9 cellular contexts compared by ENCODE assay signal in genomic region chr9:138022121-138022741, GRCh38.
A peak's percentile ranks its signal among the peaks of the same experiment; 100 is the strongest.
DNase-seq lines count a peak whose midpoint lies in the region; ATAC-seq, FAIRE-seq and TF ChIP-seq lines count a peak whose summit lies in the region.
"Had no signal": no experiment of that assay in that cellular context is flagged by ENCODE, and none has a peak within 500 bp of the region (broad histone marks: within the 10 kb centered on the region; RNA-seq: fewer than 3 reads in every experiment).

No MANE protein-coding gene starts in this region.

- H3K36me3 Mint-ChIP-seq in activated T-cell treated with anti-CD3 and anti-CD28 coated beads, Interleukin-2, amount 50 U/mL, for 4 hours (ENCODE audit: insufficient read depth) = no peaks in the 10 kb centered on the region
- no peaks in the 10 kb centered on the region for H3K36me3 Mint-ChIP-seq in activated T-cell treated with anti-CD3 and anti-CD28 coated beads, Interleukin-2, amount 50 U/mL, for 24 hours (ENCODE audit: low read depth)
- H3K36me3 Mint-ChIP-seq: CD4-positive, alpha-beta memory T cell had no signal

- no peak overlapping the region for H3K27ac Mint-ChIP-seq in activated T-cell treated with anti-CD3 and anti-CD28 coated beads, Interleukin-2, amount 50 U/mL, for 24 hours
- H3K27ac Mint-ChIP-seq: CD4-positive, alpha-beta memory T cell had no signal

- ATAC-seq in activated T-cell treated with anti-CD3 and anti-CD28 coated beads, Interleukin-2, amount 50 U/mL, for 4 hours = peak; percentile 37
- ATAC-seq in GM19397 (IDR thresholded peaks at IDR 0.05; ENCODE audit: unreplicated experiment) = no peak

- TF ChIP-seq POLR2A in erythroblast (IDR thresholded peaks at IDR 0.05; ENCODE audit: low read length) (no peak), GM12892 (IDR thresholded peaks at IDR 0.05; ENCODE audit: low read depth, low read length) (no peak)

- no peaks in the 10 kb centered on the region for H3K9me3 Mint-ChIP-seq in activated T-cell treated with anti-CD3 and anti-CD28 coated beads, Interleukin-2, amount 50 U/mL, for 4 hours
- H3K9me3 Mint-ChIP-seq in activated T-cell treated with anti-CD3 and anti-CD28 coated beads, Interleukin-2, amount 50 U/mL, for 24 hours = no peaks in the 10 kb centered on the region
- H3K9me3 Mint-ChIP-seq: CD4-positive, alpha-beta memory T cell had no signal

- H3K4me3 Mint-ChIP-seq in activated T-cell treated with anti-CD3 and anti-CD28 coated beads, Interleukin-2, amount 50 U/mL, for 4 hours = no peak overlapping the region
- no peak overlapping the region for H3K4me3 Mint-ChIP-seq in activated T-cell treated with anti-CD3 and anti-CD28 coated beads, Interleukin-2, amount 50 U/mL, for 24 hours

- peaks cover 27% of the 10 kb centered on the region for H3K27me3 Mint-ChIP-seq in activated T-cell treated with anti-CD3 and anti-CD28 coated beads, Interleukin-2, amount 50 U/mL, for 4 hours (ENCODE audit: low read depth)
- peaks cover 43% of the 10 kb centered on the region for H3K27me3 Mint-ChIP-seq in activated T-cell treated with anti-CD3 and anti-CD28 coated beads, Interleukin-2, amount 50 U/mL, for 24 hours

- no peaks in the 10 kb centered on the region for H3K4me1 Mint-ChIP-seq in activated T-cell treated with anti-CD3 and anti-CD28 coated beads, Interleukin-2, amount 50 U/mL, for 4 hours (ENCODE audit: low read depth)
- H3K4me1 Mint-ChIP-seq in activated T-cell treated with anti-CD3 and anti-CD28 coated beads, Interleukin-2, amount 50 U/mL, for 24 hours (ENCODE audit: low read depth) = peaks cover 4% of the 10 kb centered on the region

- FAIRE-seq in GM12892 (lab: Jason Lieb, UNC) = no peak

- no peak for DNase-seq in activated T-cell treated with anti-CD3 and anti-CD28 coated beads, Interleukin-2, amount 50 U/mL, for 4 hours
- no peak for DNase-seq in activated T-cell treated with anti-CD3 and anti-CD28 coated beads, Interleukin-2, amount 50 U/mL, for 24 hours
- DNase-seq in NCI-H526 treated with DMSO at 0.1 percent for 48 hours (lab: John Stamatoyannopoulos, UW) (peak; percentile 44), erythroblast (lab: John Stamatoyannopoulos, UW) (peak; percentile 19 to 34), GM12892 (ENCODE audit: insufficient read length) (no peak), SK-N-DZ (ENCODE audit: low spot score) (no peak)
- peak; percentile 33 for DNase-seq in stimulated activated CD8-positive, alpha-beta memory T cell treated with anti-CD3 and anti-CD28 coated beads, Interleukin-4, amount 100 ng/mL, for 48 hours

Comparison
In these comparisons a context has a peak if more than half of its experiments do, and no peak if none do; other contexts are left out.
1. DNase-seq: peak in NCI-H526 treated with DMSO at 0.1 percent for 48 hours (single experiment), erythroblast (2 of 2) and stimulated activated CD8-positive, alpha-beta memory T cell treated with anti-CD3 and anti-CD28 coated beads, Interleukin-4, amount 100 ng/mL, for 48 hours (single experiment); none in activated T-cell treated with anti-CD3 and anti-CD28 coated beads, Interleukin-2, amount 50 U/mL, for 4 hours (single experiment), activated T-cell treated with anti-CD3 and anti-CD28 coated beads, Interleukin-2, amount 50 U/mL, for 24 hours (single experiment), GM12892 (single experiment) and SK-N-DZ (single experiment).